ENCODE assay signal across 13 cellular contexts in genomic region chr7:18390523-18390907, GRCh38.
DNase-seq lines count a peak whose midpoint lies in the region; ATAC-seq and TF ChIP-seq lines count a peak whose summit lies in the region.
"Had no signal": no experiment of that assay in that cellular context is flagged by ENCODE, and none has a peak within 500 bp of the region (broad histone marks: within the 10 kb centered on the region; RNA-seq: fewer than 3 reads in every experiment).

No MANE protein-coding gene starts in this region.

- TF ChIP-seq POLR2A in heart left ventricle (IDR thresholded peaks at IDR 0.05) (no peak), transverse colon (IDR thresholded peaks at IDR 0.05) (no peak), Peyer's patch (IDR thresholded peaks at IDR 0.05) (no peak)

- WGBS in heart left ventricle, 4 donors = 48 to 64% (median 53%) methylated on average over 3 of the region's 3 CpGs
- WGBS in transverse colon (ENCODE audit: low coverage in 1 of 2), 2 donors = 51 to 70% methylated on average over 2 to 3 of the region's 3 CpGs
- WGBS in smooth muscle cell (ENCODE audit: low lambda C conversion rate) = 86% methylated on average over 3 of the region's 3 CpGs

- no peak for TF ChIP-seq CTCF in heart left ventricle (IDR thresholded peaks at IDR 0.05)
- TF ChIP-seq CTCF in transverse colon (IDR thresholded peaks at IDR 0.05) = no peak
- no peak for TF ChIP-seq CTCF in Peyer's patch (IDR thresholded peaks at IDR 0.05)
- TF ChIP-seq CTCF in smooth muscle cell (IDR thresholded peaks at IDR 0.05; ENCODE audit: borderline replicate concordance, insufficient read depth, poor library complexity, severe bottlenecking) = no peak

- in situ Hi-C loops in transverse colon (cut with MboI; ENCODE audit: low pct_ligation_motif_present in 1 of 4, low pct_unique_long_range_greater_than_20kb in 1 of 4, low sequenced_read_pairs in 3 of 4) = no loop called here

- H3K79me2 ChIP-seq in smooth muscle cell (ENCODE audit: low read depth) = no peaks in the 10 kb centered on the region

- no peak overlapping the region for H3K4me3 ChIP-seq in heart left ventricle
- peak overlapping the region; percentile 16 for H3K4me3 ChIP-seq in endocrine pancreas (ENCODE audit: control insufficient read depth, insufficient read depth, low read length)
- H3K4me3 ChIP-seq in transverse colon = no peak overlapping the region
- H3K4me3 ChIP-seq in Peyer's patch = no peak overlapping the region
- H3K4me3 ChIP-seq in smooth muscle cell = no peak overlapping the region
- H3K4me3 ChIP-seq: vagina had no signal

- H3K4me1 ChIP-seq in heart left ventricle (peaks cover 0 to 63% (median 25%) of the 10 kb centered on the region in 12 donors), endocrine pancreas (ENCODE audit: control insufficient read depth, insufficient read depth, low read length) (peaks cover 12% of the 10 kb centered on the region), transverse colon (peaks cover 0 to 22% (median 0%) of the 10 kb centered on the region in 4 donors), Peyer's patch (peaks cover 0 to 13% (median 2%) of the 10 kb centered on the region in 4 donors), smooth muscle cell (ENCODE audit: low read depth) (no peaks in the 10 kb centered on the region)

- H3K27ac ChIP-seq in heart left ventricle (peak overlapping the region; percentile 6 to 70 (median 47)), transverse colon (peak overlapping the region; percentile 27 to 50 (median 34)), Peyer's patch (peak overlapping the region in 2 of 4 donors; percentile 28 to 52), smooth muscle cell (ENCODE audit: low read depth) (no peak overlapping the region)
- H3K27ac ChIP-seq: vagina had no signal

- no peaks in the 10 kb centered on the region for H3K9me3 ChIP-seq in heart left ventricle
- H3K9me3 ChIP-seq in endocrine pancreas (ENCODE audit: control insufficient read depth, low read length) = no peaks in the 10 kb centered on the region
- H3K9me3 ChIP-seq in transverse colon = no peaks in the 10 kb centered on the region
- no peaks in the 10 kb centered on the region for H3K9me3 ChIP-seq in Peyer's patch
- H3K9me3 ChIP-seq in smooth muscle cell (replicated peaks; ENCODE audit: low read depth) = no peaks in the 10 kb centered on the region
- H3K9me3 ChIP-seq: vagina had no signal

- H3K9ac ChIP-seq in endocrine pancreas (ENCODE audit: control insufficient read depth, insufficient read depth, low read length) (no peak overlapping the region), smooth muscle cell (ENCODE audit: low read depth) (no peak overlapping the region)

- TF ChIP-seq EP300 in transverse colon (IDR thresholded peaks at IDR 0.05; ENCODE audit: low read depth) = no peak

- H2AFZ ChIP-seq in smooth muscle cell (ENCODE audit: low read depth) = no peak overlapping the region

- H3F3A ChIP-seq in smooth muscle cell (ENCODE audit: low read depth) = no peaks in the 10 kb centered on the region

- no peaks in the 10 kb centered on the region for H4K20me1 ChIP-seq in smooth muscle cell (ENCODE audit: low read depth)

- H3K36me3 ChIP-seq in heart left ventricle (no peaks in the 10 kb centered on the region), endocrine pancreas (ENCODE audit: control insufficient read depth, insufficient read depth, low read length) (no peaks in the 10 kb centered on the region), transverse colon (no peaks in the 10 kb centered on the region), Peyer's patch (no peaks in the 10 kb centered on the region), smooth muscle cell (ENCODE audit: low read depth) (no peaks in the 10 kb centered on the region)
- H3K36me3 ChIP-seq: vagina had no signal

- H3K4me2 ChIP-seq in smooth muscle cell = no peak overlapping the region

- ATAC-seq in heart left ventricle = no peak
- peak; percentile 36 for ATAC-seq in HG03103 (IDR thresholded peaks at IDR 0.05; ENCODE audit: low read depth, unreplicated experiment)

- DNase-seq in heart left ventricle (no peak), cardiac septum (ENCODE audit: low spot score) (no peak), transverse colon (no peak), cerebellum (ENCODE audit: low spot score) (no peak), Peyer's patch (no peak), smooth muscle cell (lab: John Stamatoyannopoulos, UW; ENCODE audit: unreplicated experiment) (no peak)
- DNase-seq: activated CD4-positive, CD25-positive, alpha-beta regulatory T cell treated with anti-CD3 and anti-CD28 coated beads, Interleukin-2, amount 50 U/mL, for 72 hours; activated effector memory CD4-positive, alpha-beta T cell treated with anti-CD3 and anti-CD28 coated beads, Interleukin-2, amount 50 U/mL, for 16 hours; cortex of kidney; NCI-H2171 had no signal

- H3K27me3 ChIP-seq in heart left ventricle = no peaks in the 10 kb centered on the region
- no peaks in the 10 kb centered on the region for H3K27me3 ChIP-seq in endocrine pancreas (ENCODE audit: control insufficient read depth, insufficient read depth, low read length)
- H3K27me3 ChIP-seq in transverse colon = no peaks in the 10 kb centered on the region
- no peaks in the 10 kb centered on the region for H3K27me3 ChIP-seq in Peyer's patch
- H3K27me3 ChIP-seq in smooth muscle cell (ENCODE audit: low read depth) = no peaks in the 10 kb centered on the region
- H3K27me3 ChIP-seq: vagina had no signal

- intact Hi-C loops in heart left ventricle (cut with DNase I) = loop anchor here in 4 of 10 donors (5.0 to 10.0 kb wide), 3 partner anchors 104 to 174 kb away; partner anchors contain the start of gene HDAC9 (in 3 of the 4)
- intact Hi-C loops in cardiac septum (cut with DNase I) = no loop called here
- intact Hi-C loops in transverse colon (cut with DNase I; ENCODE audit: low total_unique reads) = no loop called here
